1 cellular context compared by ENCODE assay signal in genomic region chr2:42492691-42493467, GRCh38.
TF ChIP-seq lines count a peak whose summit lies in the region.

No MANE protein-coding gene starts in this region.

TF ChIP-seq in WTC11, 78 proteins besides CTCF, POLR2A, EP300 and RAD21 (continued from another document):
- TF ChIP-seq PRDM15 (CRISPR knock-in tag; IDR thresholded peaks at IDR 0.05): peak; percentile 68
- TF ChIP-seq ZNF232 (CRISPR knock-in tag; IDR thresholded peaks at IDR 0.05): 0 out of 2 replicates have a peak, but pooled peaks have one; percentile 23
- no peak for TF ChIP-seq ZNF671 (CRISPR knock-in tag; IDR thresholded peaks at IDR 0.05)
- TF ChIP-seq ATF6 (CRISPR knock-in tag; IDR thresholded peaks at IDR 0.05): no peak
- TF ChIP-seq STAT6 (CRISPR knock-in tag; conservative IDR thresholded peaks at IDR 0.05; ENCODE audit: low read depth): no peak
- no peak for TF ChIP-seq TCF7 (CRISPR knock-in tag; IDR thresholded peaks at IDR 0.05; ENCODE audit: low read depth)
- TF ChIP-seq E2F1 (CRISPR knock-in tag; IDR thresholded peaks at IDR 0.05): peak; percentile 74; the same call in 1 of the 2 replicates
- TF ChIP-seq RORB (CRISPR knock-in tag; IDR thresholded peaks at IDR 0.05): no peak
- TF ChIP-seq SOX15 (CRISPR knock-in tag; IDR thresholded peaks at IDR 0.05): no peak
- peak; percentile 56; the same call in 1 of the 2 replicates for TF ChIP-seq ZNF317 (CRISPR knock-in tag; IDR thresholded peaks at IDR 0.05; ENCODE audit: borderline replicate concordance, low read depth)
- TF ChIP-seq ETV6 (CRISPR knock-in tag; IDR thresholded peaks at IDR 0.05): peak; percentile 4; the same call in 1 of the 2 replicates
- no peak for TF ChIP-seq OVOL2 (CRISPR knock-in tag; IDR thresholded peaks at IDR 0.05; ENCODE audit: borderline replicate concordance)
- no peak for TF ChIP-seq ZNF423 (CRISPR knock-in tag; IDR thresholded peaks at IDR 0.05)
- TF ChIP-seq NR1H2 (CRISPR knock-in tag; IDR thresholded peaks at IDR 0.05): no peak
- no peak for TF ChIP-seq IRF2 (CRISPR knock-in tag; IDR thresholded peaks at IDR 0.05; ENCODE audit: borderline replicate concordance, low read depth)
- TF ChIP-seq ATF2 (CRISPR knock-in tag; IDR thresholded peaks at IDR 0.05; ENCODE audit: borderline replicate concordance, low read depth): no peak
- no peak for TF ChIP-seq JAZF1 (CRISPR knock-in tag; IDR thresholded peaks at IDR 0.05)
- TF ChIP-seq TEAD1 (CRISPR knock-in tag; IDR thresholded peaks at IDR 0.05): 0 out of 2 replicates have a peak, but pooled peaks have one; percentile 44
- no peak for TF ChIP-seq ZNF425 (CRISPR knock-in tag; conservative IDR thresholded peaks at IDR 0.05)
- TF ChIP-seq FOXP4 (CRISPR knock-in tag; IDR thresholded peaks at IDR 0.05): no peak
- TF ChIP-seq ZNF532 (CRISPR knock-in tag; IDR thresholded peaks at IDR 0.05; ENCODE audit: borderline replicate concordance): no peak
- TF ChIP-seq MAX (CRISPR knock-in tag; IDR thresholded peaks at IDR 0.05): peak; percentile 77; the same call in 1 of the 2 replicates
- 0 out of 2 replicates have a peak, but pooled peaks have one; percentile 49 for TF ChIP-seq SMAD3 (CRISPR knock-in tag; IDR thresholded peaks at IDR 0.05; ENCODE audit: borderline replicate concordance)
- peak; percentile 91 for TF ChIP-seq MYBL2 (CRISPR knock-in tag; IDR thresholded peaks at IDR 0.05)
- peak; percentile 86 for TF ChIP-seq RELA (CRISPR knock-in tag; IDR thresholded peaks at IDR 0.05; ENCODE audit: borderline replicate concordance)
- TF ChIP-seq SP1 (CRISPR knock-in tag; conservative IDR thresholded peaks at IDR 0.05): peak; percentile 20; the same call in 1 of the 2 replicates
- peak; percentile 32; the same call in 1 of the 2 replicates for TF ChIP-seq GABPB1 (CRISPR knock-in tag; IDR thresholded peaks at IDR 0.05)
- no peak; the same call in 1 of the 2 replicates for TF ChIP-seq ZBTB21 (CRISPR knock-in tag; IDR thresholded peaks at IDR 0.05; ENCODE audit: borderline replicate concordance)
- TF ChIP-seq ZNF219 (CRISPR knock-in tag; IDR thresholded peaks at IDR 0.05; ENCODE audit: borderline replicate concordance): no peak
TF ChIP-seq in WTC11: peak in this region for 30.
